ENCODE assay signal across 8 cellular contexts in genomic region chr5:115542651-115543364, GRCh38. TPM values are rescaled to one million over a fixed set of nuclear protein-coding genes. Genes with fewer than 3 reads are reported as not detected.
DNase-seq lines count a peak whose midpoint lies in the region; ATAC-seq, FAIRE-seq and TF ChIP-seq lines count a peak whose summit lies in the region.

No MANE protein-coding gene starts in this region.

- no peak overlapping the region for H3K27ac ChIP-seq in OCI-LY3 (ENCODE audit: low read length)
- peak overlapping the region; percentile 89 for H3K27ac ChIP-seq in endothelial cell of umbilical vein (ENCODE audit: insufficient read depth, low read depth, low read length)
- H3K27ac ChIP-seq in pancreas, result peak overlapping the region; percentile 89 to 99 (median 97)

- 21 to 29% methylated on average over 10 of the region's 10 CpGs for WGBS in pancreas, 2 donors

- intact Hi-C loops in endothelial cell of umbilical vein (cut with micrococcal nuclease), result loop anchor here (5.0 kb wide), 2 partner anchors 126 to 299 kb away; partner anchors contain the start of genes AP3S1 and ATG12
- intact Hi-C loops in pancreas (cut with DNase I), result no loop called here

- H3K4me1 ChIP-seq in ES-I3 (ENCODE audit: insufficient read depth, low read length), result peaks cover 9% of the 10 kb centered on the region
- peaks cover 34% of the 10 kb centered on the region for H3K4me1 ChIP-seq in OCI-LY3 (ENCODE audit: low read length)
- peaks cover 25% of the 10 kb centered on the region for H3K4me1 ChIP-seq in endothelial cell of umbilical vein (ENCODE audit: control insufficient read depth, extremely low read depth, insufficient read depth, low read length)
- H3K4me1 ChIP-seq in pancreas, result peaks cover 16 to 29% (median 20%) of the 10 kb centered on the region in 3 donors

- H3K4me2 ChIP-seq in OCI-LY3 (ENCODE audit: low read length) (peak overlapping the region; percentile 99), endothelial cell of umbilical vein (ENCODE audit: insufficient read depth, low read length) (peak overlapping the region; percentile 99)

- FAIRE-seq in endothelial cell of umbilical vein (lab: Jason Lieb, UNC) (peak; percentile 46), pancreas (lab: Jason Lieb, UNC) (no peak)

- peak overlapping the region; percentile 85; the same call in 1 of the 2 replicates for H3K9ac ChIP-seq in ES-I3 (ENCODE audit: low read depth, low read length)
- peak overlapping the region; percentile 78 for H3K9ac ChIP-seq in OCI-LY3 (ENCODE audit: low read length)
- H3K9ac ChIP-seq in endothelial cell of umbilical vein (replicated peaks; ENCODE audit: extremely low read depth, insufficient read depth, low read length), result peak overlapping the region; percentile 93

- no peak overlapping the region for H2AFZ ChIP-seq in OCI-LY3 (ENCODE audit: low read depth, low read length)
- H2AFZ ChIP-seq in endothelial cell of umbilical vein (ENCODE audit: low read depth, low read length), result no peak overlapping the region

- ATAC-seq in pancreas, result no peak
- no peak for ATAC-seq in GM18867 (IDR thresholded peaks at IDR 0.05; ENCODE audit: unreplicated experiment)
- no peak for ATAC-seq in HG03175 (IDR thresholded peaks at IDR 0.05; ENCODE audit: unreplicated experiment)
- no peak for ATAC-seq in HG02870 (IDR thresholded peaks at IDR 0.05; ENCODE audit: unreplicated experiment)

- no peak for TF ChIP-seq CTCF in OCI-LY3 (IDR thresholded peaks at IDR 0.05; ENCODE audit: low read depth, low read length)
- no peak for TF ChIP-seq CTCF in endothelial cell of umbilical vein (IDR thresholded peaks at IDR 0.05; ENCODE audit: extremely low read depth in 1 of 2, insufficient read depth in 1 of 2, low read depth in 1 of 2, low read length in 2 of 2)
- no peak for TF ChIP-seq CTCF in pancreas (IDR thresholded peaks at IDR 0.05)

- dilution Hi-C loops in endothelial cell of umbilical vein (cut with MboI; ENCODE audit: extremely low pct_ligation_motif_present, low sequenced_read_pairs), result loop anchor here (25.0 kb wide), 1 partner anchor 231 kb away; no protein-coding TSS in a partner anchor

- H3K27me3 ChIP-seq in OCI-LY3 (ENCODE audit: low read depth, low read length), result no peaks in the 10 kb centered on the region
- H3K27me3 ChIP-seq in endothelial cell of umbilical vein (ENCODE audit: control insufficient read depth in 2 of 2, insufficient read depth in 2 of 2, low read length in 2 of 2), result no peaks in the 10 kb centered on the region
- no peaks in the 10 kb centered on the region for H3K27me3 ChIP-seq in pancreas

- CTCF ChIA-PET in endothelial cell of umbilical vein (lab: Charles Lee), result interaction anchor here (0.7 to 5.5 kb wide), 5 partner anchors 32 to 233 kb away, joined by 3 to 45 read pairs (median 9); no protein-coding TSS in a partner anchor

- H3K9me3 ChIP-seq in ES-I3 (ENCODE audit: control insufficient read depth, insufficient read depth, low read length), result peaks cover 8% of the 10 kb centered on the region; the same call in 1 of the 2 replicates
- H3K9me3 ChIP-seq in OCI-LY3 (ENCODE audit: insufficient read depth, low read length), result 0 out of 2 replicates have a peak, but pooled peaks cover 8% of the 10 kb centered on the region
- H3K9me3 ChIP-seq in endothelial cell of umbilical vein (replicated peaks; ENCODE audit: control insufficient read depth, insufficient read depth, low read length), result no peaks in the 10 kb centered on the region
- H3K9me3 ChIP-seq in pancreas, result no peaks in the 10 kb centered on the region

- H3K4me3 ChIP-seq in OCI-LY3 (ENCODE audit: low read length), result peak overlapping the region; percentile 94
- peak overlapping the region; percentile 90 to 99 (median 97) for H3K4me3 ChIP-seq in endothelial cell of umbilical vein (replicated peaks in 1 of 3; ENCODE audit: insufficient read depth in 1 of 3, low read depth in 1 of 3, low read length in 3 of 3)
- H3K4me3 ChIP-seq in pancreas, result peak overlapping the region in 3 of 4 donors; percentile 66 to 73 (median 66)

- no peaks in the 10 kb centered on the region for H3K9me1 ChIP-seq in endothelial cell of umbilical vein (replicated peaks; ENCODE audit: control insufficient read depth, extremely low read depth, insufficient read depth, low read length)

- H3K79me2 ChIP-seq in OCI-LY3 (ENCODE audit: low read length), result peaks cover 67% of the 10 kb centered on the region
- peaks cover 62% of the 10 kb centered on the region for H3K79me2 ChIP-seq in endothelial cell of umbilical vein (ENCODE audit: control insufficient read depth, insufficient read depth, low read length)

- H4K20me1 ChIP-seq in OCI-LY3 (ENCODE audit: insufficient read depth, low read length) (peaks cover 59% of the 10 kb centered on the region), endothelial cell of umbilical vein (replicated peaks; ENCODE audit: control insufficient read depth, extremely low read depth, insufficient read depth, low read length) (peaks cover 40% of the 10 kb centered on the region)

- BruUV-seq in endothelial cell of umbilical vein (replicated peaks; lab: Mats Ljungman, UMichigan), result no TSS peak

- DNase-seq in endothelial cell of umbilical vein (ENCODE audit: low read depth, low spot score) (peak; percentile 47), pancreas (peak in 2 of 6 donors; percentile 18 to 22), OCI-M1 (lab: John Stamatoyannopoulos, UW) (no peak)

- no peak for TF ChIP-seq POLR2A in endothelial cell of umbilical vein (IDR thresholded peaks at IDR 0.05; ENCODE audit: low read depth, low read length)

- H3K36me3 ChIP-seq in ES-I3 (ENCODE audit: insufficient read depth, low read length) (no peaks in the 10 kb centered on the region; the same call in 1 of the 2 replicates), OCI-LY3 (replicated peaks; ENCODE audit: low read depth, low read length) (peaks cover 53% of the 10 kb centered on the region), endothelial cell of umbilical vein (ENCODE audit: control insufficient read depth in 2 of 2, extremely low read depth in 1 of 2, insufficient read depth in 2 of 2, low read length in 2 of 2) (peaks cover 0 to 15% of the 10 kb centered on the region in 2 experiments), pancreas (no peaks in the 10 kb centered on the region)

- POLR2A ChIA-PET in endothelial cell of umbilical vein (lab: Charles Lee), result interaction anchor here (0.9 kb wide), 1 partner anchor 336 kb away, joined by 6 read pairs; no protein-coding TSS in a partner anchor

TF ChIP-seq in endothelial cell of umbilical vein, 7 proteins besides CTCF, POLR2A, EP300 and RAD21:
- TF ChIP-seq FOS (IDR thresholded peaks at IDR 0.05; ENCODE audit: borderline replicate concordance, insufficient read depth, low read length) (no peak), JUN (IDR thresholded peaks at IDR 0.05; ENCODE audit: borderline replicate concordance, insufficient read depth, insufficient read length, low read depth) (no peak), MYC (IDR thresholded peaks at IDR 0.05; ENCODE audit: low read depth, low read length) (no peak), GATA2 (IDR thresholded peaks at IDR 0.05; ENCODE audit: insufficient read depth, insufficient read length, low read depth, low read length) (no peak), POLR2AphosphoS5 (IDR thresholded peaks at IDR 0.05; ENCODE audit: insufficient read depth, low read depth, low read length) (no peak), EZH2 (IDR thresholded peaks at IDR 0.05; ENCODE audit: borderline replicate concordance, low read depth, low read length, severe bottlenecking) (no peak), MAX (IDR thresholded peaks at IDR 0.05; ENCODE audit: insufficient read depth, insufficient read length) (no peak)

RNA-seq across cellular contexts. Expression of gene FEM1C, which starts 1.8 kb away (rescaled TPM):
- total RNA-seq in endothelial cell of umbilical vein (16.0 and 16.7 TPM in 2 replicates), pancreas (10 to 100 TPM in 1 of 6 donors, 1 to 10 TPM in 5; 5.9 to 11.2 (median 8.0) TPM)
- polyA plus RNA-seq in endothelial cell of umbilical vein (4.3 and 6.2 TPM in 2 replicates), pancreas (1 to 10 TPM; 3.2 to 4.4 TPM)
- polyA plus RNA-seq in endothelial cell of umbilical vein (2011; cell fraction: cytosol; rRNA removed), result 5.2 and 5.7 TPM in 2 replicates
- polyA plus RNA-seq in endothelial cell of umbilical vein (2011; cell fraction: nucleus; rRNA removed), result 12.3 and 12.9 TPM in 2 replicates
- polyA plus RNA-seq in endothelial cell of umbilical vein (2012), result 8.5 and 9.9 TPM in 2 replicates
- 17.7 and 18.8 TPM in 2 replicates for polyA minus RNA-seq in endothelial cell of umbilical vein
- 7.0 TPM for polyA minus RNA-seq in endothelial cell of umbilical vein (2011; cell fraction: cytosol; rRNA and poly(A)+ RNA removed)
- 26.9 and 32.2 TPM in 2 replicates for polyA minus RNA-seq in endothelial cell of umbilical vein (2011; cell fraction: nucleus; rRNA and poly(A)+ RNA removed)

RNA-seq across cellular contexts. Expression of gene TICAM2, which starts 59.5 kb away (rescaled TPM):
- total RNA-seq in endothelial cell of umbilical vein (3.2 and 3.5 TPM in 2 replicates), pancreas (1 to 10 TPM; 1.6 to 3.4 (median 2.2) TPM)
- polyA plus RNA-seq in endothelial cell of umbilical vein (0.10 and 0.18 TPM in 2 replicates), pancreas (1 to 10 TPM; 1.4 to 1.9 TPM)
- polyA plus RNA-seq in endothelial cell of umbilical vein (2011; cell fraction: cytosol; rRNA removed), result 0.06 and 0.30 TPM in 2 replicates
- polyA plus RNA-seq in endothelial cell of umbilical vein (2011; cell fraction: nucleus; rRNA removed), result 0.11 and 0.22 TPM in 2 replicates
- 1.3 and 2.5 TPM in 2 replicates for polyA plus RNA-seq in endothelial cell of umbilical vein (2012)
- polyA minus RNA-seq in endothelial cell of umbilical vein, result 0.13 TPM in 1 of 2 replicates, not detected in the other
- not detected for polyA minus RNA-seq in endothelial cell of umbilical vein (2011; cell fraction: cytosol; rRNA and poly(A)+ RNA removed)
- 0.63 and 0.77 TPM in 2 replicates for polyA minus RNA-seq in endothelial cell of umbilical vein (2011; cell fraction: nucleus; rRNA and poly(A)+ RNA removed)
